In the genomic region with DNA sequence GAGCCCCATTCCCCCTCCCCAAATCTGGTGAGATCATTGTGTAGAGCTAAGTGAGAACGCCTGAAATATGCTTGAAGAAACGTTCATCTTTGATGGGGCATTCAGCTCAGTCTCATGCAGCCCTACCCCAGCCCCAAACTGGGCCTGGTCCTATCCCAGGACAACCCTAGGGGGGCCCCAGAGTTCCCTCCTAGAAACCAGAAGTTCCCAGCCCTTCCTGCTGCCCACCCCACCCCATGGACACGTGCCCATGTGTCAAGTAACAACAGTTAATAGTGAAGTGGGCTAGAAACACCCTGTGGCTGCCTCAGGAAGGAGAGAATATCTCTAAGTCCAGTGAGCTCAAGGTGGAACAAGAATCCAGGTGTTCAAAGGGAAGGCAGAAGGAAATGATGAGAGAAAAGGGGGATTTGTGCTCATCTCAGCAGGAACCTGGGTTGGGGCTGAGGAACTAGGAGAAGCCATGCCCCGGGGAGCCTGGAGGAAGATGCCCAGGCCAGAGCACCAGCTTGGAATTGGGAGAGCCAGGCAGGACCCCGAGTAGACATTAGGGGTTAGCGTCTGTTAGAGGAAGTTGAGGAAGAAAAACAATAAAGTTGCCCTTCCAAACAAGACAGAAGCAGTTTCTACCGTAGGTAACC, we compare ENCODE assay signal across 14 cellular contexts. TPM values are rescaled to one million over a fixed set of nuclear protein-coding genes. Genes with fewer than 3 reads are reported as not detected.
A peak's percentile ranks its signal among the peaks of the same experiment; 100 is the strongest.
DNase-seq lines count a peak whose midpoint lies in the region; ATAC-seq and TF ChIP-seq lines count a peak whose summit lies in the region.
"Had no signal": no experiment of that assay in that cellular context is flagged by ENCODE, and none has a peak within 500 bp of the region (broad histone marks: within the 10 kb centered on the region; RNA-seq: fewer than 3 reads in every experiment).

No MANE protein-coding gene starts in this region.

- 0 out of 2 replicates have a peak overlapping the region, but pooled peaks have one; percentile 1 for H3K18ac ChIP-seq in IMR-90 (ENCODE audit: low read depth, low read length)

- H3K4me1 Mint-ChIP-seq in CD14-positive monocyte: peaks cover 76% of the 10 kb centered on the region
- H3K4me1 Mint-ChIP-seq in central memory CD8-positive, alpha-beta T cell: peaks cover 58% of the 10 kb centered on the region
- peaks cover 74 to 75% of the 10 kb centered on the region in 2 donors for H3K4me1 Mint-ChIP-seq in natural killer cell

- peaks cover 0 to 16% of the 10 kb centered on the region in 2 experiments; a peak in 2 of 4 replicates for H3K79me1 ChIP-seq in IMR-90 (ENCODE audit: low read depth in 1 of 2, low read length in 2 of 2)

- no peak overlapping the region for H3K4me3 ChIP-seq in IMR-90 (ENCODE audit: insufficient read depth, low read depth, low read length)

- peak overlapping the region; percentile 27 for H2BK5ac ChIP-seq in IMR-90 (ENCODE audit: low read depth, low read length, poor library complexity, severe bottlenecking)

- peak overlapping the region; percentile 65 for H4K91ac ChIP-seq in IMR-90 (ENCODE audit: insufficient read depth, low read depth, low read length)

- H2BK120ac ChIP-seq in IMR-90 (ENCODE audit: low read depth, low read length): peak overlapping the region; percentile 100

- peaks cover 0 to 1% (median 0%) of the 10 kb centered on the region in 3 donors for H3K27me3 Mint-ChIP-seq in CD14-positive monocyte (ENCODE audit: low read depth in 3 of 3)
- no peaks in the 10 kb centered on the region for H3K27me3 Mint-ChIP-seq in central memory CD8-positive, alpha-beta T cell
- no peaks in the 10 kb centered on the region for H3K27me3 Mint-ChIP-seq in natural killer cell (ENCODE audit: low read depth in 2 of 2)

- H3K27ac ChIP-seq in IMR-90 (ENCODE audit: insufficient read depth, low read length): peak overlapping the region; percentile 22; the same call in 1 of the 2 replicates

- peak overlapping the region; percentile 90 for H2BK20ac ChIP-seq in IMR-90 (ENCODE audit: low read depth, low read length)

- H4K8ac ChIP-seq in IMR-90 (ENCODE audit: low read depth in 2 of 2, low read length in 2 of 2): peak overlapping the region in 1 of 2 experiments; percentile 98; a peak in 2 of 4 replicates

- H3K36me3 Mint-ChIP-seq in CD14-positive monocyte (no peaks in the 10 kb centered on the region), natural killer cell (no peaks in the 10 kb centered on the region)
- H3K36me3 Mint-ChIP-seq in central memory CD8-positive, alpha-beta T cell (ENCODE audit: insufficient read depth): peaks cover 6% of the 10 kb centered on the region

- peak overlapping the region; percentile 83; the same call in 2 of the 3 replicates for H2BK15ac ChIP-seq in IMR-90 (ENCODE audit: low read depth, low read length)

- DNase-seq in CD14-positive monocyte (ENCODE audit: low spot score) (no peak), IMR-90 (no peak), natural killer cell (no peak), OCI-M1 (lab: John Stamatoyannopoulos, UW) (no peak), DMS53 treated with DMSO at 0.1 percent for 48 hours (lab: John Stamatoyannopoulos, UW; ENCODE audit: unreplicated experiment) (no peak)
- DNase-seq in central memory CD8-positive, alpha-beta T cell (ENCODE audit: low spot score in 2 of 2): no peak
- DNase-seq: GF-D8; Karpas-422; kidney; NCI-H1694 treated with DMSO at 0.1 percent for 48 hours; stimulated activated CD4-positive, alpha-beta T cell treated with anti-CD3 and anti-CD28 coated beads, Interleukin-4, amount 100 ng/mL, for 4 hours had no signal

- POLR2A ChIA-PET in IMR-90 (lab: Charles Lee; ENCODE audit: unreplicated experiment): no interaction called here

- no peaks in the 10 kb centered on the region for H3K36me3 ChIP-seq in IMR-90 (ENCODE audit: control insufficient read depth, insufficient read depth, low read length)
- H3K36me3 ChIP-seq: ascending aorta had no signal

- CTCF ChIA-PET in IMR-90 (lab: Yijun Ruan, JAX): interaction anchor here (0.6 to 3.0 kb wide), 6 partner anchors 21 to 316 kb away, joined by 3 to 15 read pairs (median 6); no protein-coding TSS in a partner anchor

- H2AFZ ChIP-seq in IMR-90 (replicated peaks; ENCODE audit: low read length, poor library complexity): peak overlapping the region; percentile 38

- H3K4me3 Mint-ChIP-seq in CD14-positive monocyte (no peak overlapping the region), natural killer cell (peak overlapping the region; percentile 78)
- H3K4me3 Mint-ChIP-seq in central memory CD8-positive, alpha-beta T cell: peak overlapping the region; percentile 49

- no peak overlapping the region for H3K9ac ChIP-seq in IMR-90 (ENCODE audit: low read depth, low read length)

- WGBS in IMR-90 (ENCODE audit: extremely low coverage in 2 of 2, insufficient read length in 1 of 2), 2 experiments: 100% methylated on average over 1 of the region's 7 CpGs; no CpG with 5 or more reads in 1 of the 2 experiments

- H4K5ac ChIP-seq in IMR-90 (ENCODE audit: low read depth, low read length): no peak overlapping the region

- H3K9me3 ChIP-seq in IMR-90 (ENCODE audit: control insufficient read depth, insufficient read depth, low read length): no peaks in the 10 kb centered on the region
- H3K9me3 ChIP-seq: ascending aorta had no signal

- H3K4me1 ChIP-seq in IMR-90 (ENCODE audit: control insufficient read depth, insufficient read depth, low read length): peaks cover 24% of the 10 kb centered on the region

- peak overlapping the region; percentile 31 for H3K14ac ChIP-seq in IMR-90 (replicated peaks; ENCODE audit: low read depth, low read length)

- H2AK9ac ChIP-seq in IMR-90 (replicated peaks; ENCODE audit: low read depth, low read length, poor library complexity): peak overlapping the region; percentile 65

- no peaks in the 10 kb centered on the region for H3K9me3 Mint-ChIP-seq in CD14-positive monocyte
- no peaks in the 10 kb centered on the region for H3K9me3 Mint-ChIP-seq in central memory CD8-positive, alpha-beta T cell
- H3K9me3 Mint-ChIP-seq in natural killer cell: no peaks in the 10 kb centered on the region

- intact Hi-C loops in CD14-positive monocyte (cut with micrococcal nuclease) (loop anchor here (2.0 to 5.0 kb wide), 2 partner anchors 19 to 62 kb away; partner anchors contain the start of gene SLC20A1 (in 1 of the 2)), IMR-90 (cut with micrococcal nuclease) (loop anchor here (1.0 to 10.0 kb wide), 2 partner anchors 101 to 319 kb away; no protein-coding TSS in a partner anchor), natural killer cell (cut with micrococcal nuclease) (loop anchor here (1.0 kb wide), 1 partner anchor 66 kb away; no protein-coding TSS in a partner anchor)

- H4K20me1 ChIP-seq in IMR-90 (ENCODE audit: insufficient read depth, low read length): no peaks in the 10 kb centered on the region; the same call in 1 of the 2 replicates

- no peak for ATAC-seq in IMR-90 (ENCODE audit: low read depth)
- no peak for ATAC-seq in central memory CD8-positive, alpha-beta T cell (replicated peaks; ENCODE audit: extremely low read depth, poor library complexity, severe bottlenecking)
- ATAC-seq in natural killer cell: no peak
- ATAC-seq in HG02885 (IDR thresholded peaks at IDR 0.05; ENCODE audit: poor library complexity, unreplicated experiment): no peak
- ATAC-seq in GM21529 (IDR thresholded peaks at IDR 0.05; ENCODE audit: unreplicated experiment): no peak

- no peak overlapping the region for H3K56ac ChIP-seq in IMR-90 (ENCODE audit: extremely low read depth, insufficient read depth, low read length)

- in situ Hi-C loops in IMR-90 (cut with MboI; ENCODE audit: low sequenced_read_pairs): loop anchor here (10.0 kb wide), 1 partner anchor 319 kb away; no protein-coding TSS in a partner anchor

- no TSS peak for BruUV-seq in IMR-90 (replicated peaks; lab: Mats Ljungman, UMichigan)

- no peak for TF ChIP-seq RAD21 in IMR-90 (IDR thresholded peaks at IDR 0.05; ENCODE audit: low read length)

- H3K27ac Mint-ChIP-seq in CD14-positive monocyte (peak overlapping the region; percentile 79 to 94 (median 90)), natural killer cell (peak overlapping the region; percentile 90 to 94)
- no peak overlapping the region for H3K27ac Mint-ChIP-seq in central memory CD8-positive, alpha-beta T cell (ENCODE audit: low read depth)

- peak overlapping the region; percentile 82 for H3K4ac ChIP-seq in IMR-90 (ENCODE audit: low read depth, low read length)

- dilution Hi-C loops in IMR-90 (cut with HindIII; ENCODE audit: low sequenced_read_pairs, unreplicated experiment): no loop called here

- H3K4me2 ChIP-seq in IMR-90 (ENCODE audit: low read depth, low read length): no peak overlapping the region

- H3K23ac ChIP-seq in IMR-90 (ENCODE audit: low read depth, low read length): peak overlapping the region; percentile 57; the same call in 1 of the 2 replicates

- peaks cover 21% of the 10 kb centered on the region for H3K9me1 ChIP-seq in IMR-90 (ENCODE audit: insufficient read depth, low read length)

- no peaks in the 10 kb centered on the region for H3K27me3 ChIP-seq in IMR-90 (ENCODE audit: control insufficient read depth, insufficient read depth, low read length)
- H3K27me3 ChIP-seq: ascending aorta had no signal

- TF ChIP-seq CTCF in CD14-positive monocyte (IDR thresholded peaks at IDR 0.05) (no peak), IMR-90 (conservative IDR thresholded peaks at IDR 0.05; ENCODE audit: low read depth, low read length) (no peak), natural killer cell (IDR thresholded peaks at IDR 0.05) (no peak)

- TF ChIP-seq POLR2A in IMR-90 (IDR thresholded peaks at IDR 0.05; ENCODE audit: low read depth, low read length): no peak

- peak overlapping the region; percentile 95 for H2AK5ac ChIP-seq in IMR-90 (ENCODE audit: low read depth, low read length)

TF ChIP-seq in IMR-90, 13 proteins besides CTCF, POLR2A, EP300 and RAD21 (continues in another document):
- TF ChIP-seq NFE2L2 (IDR thresholded peaks at IDR 0.05; ENCODE audit: low read depth, low read length): no peak

RNA-seq across cellular contexts. Expression of gene SLC20A1, which starts 20.1 kb away (rescaled TPM):
- 10 to 100 TPM; 16.1 to 36.3 TPM for polyA plus RNA-seq in CD14-positive monocyte
- total RNA-seq in IMR-90 (2012; rRNA removed): 94.1 and 123 TPM in 2 replicates
- 72.3 and 93.6 TPM in 2 replicates for polyA plus RNA-seq in IMR-90 (2012; rRNA removed)
- polyA plus RNA-seq in IMR-90 (2012; cell fraction: cytosol; rRNA removed): 20.4 and 27.2 TPM in 2 replicates
- 27.1 and 155 TPM in 2 replicates for polyA plus RNA-seq in IMR-90 (2012; cell fraction: nucleus; rRNA removed; ENCODE audit: low replicate concordance)
- 100 to 1,000 TPM; 193 to 241 (median 233) TPM for total RNA-seq in natural killer cell

RNA-seq across cellular contexts. Expression of gene CHCHD5, which starts 41.2 kb away (rescaled TPM):
- polyA plus RNA-seq in CD14-positive monocyte: 10 to 100 TPM; 56.2 to 77.3 TPM
- total RNA-seq in IMR-90 (2012; rRNA removed): 4.8 and 8.1 TPM in 2 replicates
- polyA plus RNA-seq in IMR-90 (2012; rRNA removed): 40.1 and 46.2 TPM in 2 replicates
- 79.8 and 84.7 TPM in 2 replicates for polyA plus RNA-seq in IMR-90 (2012; cell fraction: cytosol; rRNA removed)
- polyA plus RNA-seq in IMR-90 (2012; cell fraction: nucleus; rRNA removed; ENCODE audit: low replicate concordance): 19.4 and 30.5 TPM in 2 replicates
- total RNA-seq in natural killer cell: 10 to 100 TPM; 21.9 to 24.1 (median 22.4) TPM

Comparison
In these comparisons a context has a peak if more than half of its experiments do, and no peak if none do; other contexts are left out.
1. H3K4me3 Mint-ChIP-seq: peak in central memory CD8-positive, alpha-beta T cell (single experiment) and natural killer cell (single experiment); none in CD14-positive monocyte (0 of 2).